8 cellular contexts compared by ENCODE assay signal in genomic region chr6:157021267-157022021, GRCh38.
DNase-seq lines count a peak whose midpoint lies in the region; ATAC-seq and TF ChIP-seq lines count a peak whose summit lies in the region.

No MANE protein-coding gene starts in this region.

- DNase-seq in D341Med (ENCODE audit: low spot score) (peak; percentile 87), GM20000 (ENCODE audit: low spot score) (peak; percentile 92), HS-27A (ENCODE audit: low read depth) (peak; percentile 79), NT2/D1 (ENCODE audit: low read depth, low spot score) (peak; percentile 77), activated T-cell treated with anti-CD3 and anti-CD28 coated beads for 1 hour (ENCODE audit: low read depth) (peak; percentile 81), epidermal melanocyte (ENCODE audit: insufficient read length, low spot score) (peak; percentile 85), mucosa of descending colon (peak; percentile 93 to 96 (median 94))
- peak; percentile 70 to 77 for DNase-seq in stimulated activated CD8-positive, alpha-beta memory T cell treated with anti-CD3 and anti-CD28 coated beads, Interleukin-4, amount 100 ng/mL, for 1 hour (ENCODE audit: low read depth in 2 of 2, low spot score in 1 of 2)

- H3K9ac ChIP-seq in NT2/D1 (ENCODE audit: insufficient read length, low read depth): peak overlapping the region; percentile 89

- no peaks in the 10 kb centered on the region for H3K36me3 ChIP-seq in NT2/D1 (ENCODE audit: insufficient read depth, insufficient read length, low read length)
- H3K36me3 ChIP-seq in mucosa of descending colon (ENCODE audit: low read depth): peaks cover 6% of the 10 kb centered on the region

- intact Hi-C loops in mucosa of descending colon (cut with DNase I, micrococcal nuclease): no loop called here

- H3K4me1 ChIP-seq in NT2/D1 (ENCODE audit: insufficient read depth, insufficient read length) (no peaks in the 10 kb centered on the region), mucosa of descending colon (ENCODE audit: low read depth) (peaks cover 12% of the 10 kb centered on the region)

- H3K9me3 ChIP-seq in NT2/D1 (ENCODE audit: insufficient read depth, low read length): no peaks in the 10 kb centered on the region
- H3K9me3 ChIP-seq in mucosa of descending colon: no peaks in the 10 kb centered on the region

- TF ChIP-seq CTCF in GM20000 (IDR thresholded peaks at IDR 0.05; ENCODE audit: extremely low read depth, missing control alignments) (peak; percentile 22), mucosa of descending colon (IDR thresholded peaks at IDR 0.05) (peak; percentile 20)

- ATAC-seq in mucosa of descending colon: peak; percentile 93

- H3K27me3 ChIP-seq in NT2/D1 (ENCODE audit: insufficient read depth, insufficient read length): no peaks in the 10 kb centered on the region

- H3K4me3 ChIP-seq in NT2/D1 (ENCODE audit: insufficient read length, low read depth): peak overlapping the region; percentile 70
- H3K4me3 ChIP-seq in mucosa of descending colon: peak overlapping the region; percentile 39

Comparison
In these comparisons a context has a peak if more than half of its experiments do, and no peak if none do; other contexts are left out.
1. Peak in every context shown above with its lines: DNase-seq, ATAC-seq and H3K4me3 ChIP-seq.